Comparison of ENCODE assay signal across 1 cellular context in genomic region chr17:80431246-80432195, GRCh38.
TF ChIP-seq lines count a peak whose summit lies in the region.

No MANE protein-coding gene starts in this region.

TF ChIP-seq in HepG2, 621 proteins besides CTCF, POLR2A, EP300 and RAD21:
- no peak for TF ChIP-seq ZNF512B (CRISPR knock-in tag; IDR thresholded peaks at IDR 0.05; ENCODE audit: borderline replicate concordance)
- no peak for TF ChIP-seq CEBPZ (IDR thresholded peaks at IDR 0.05; ENCODE audit: low read length)
- TF ChIP-seq ADNP (CRISPR knock-in tag; IDR thresholded peaks at IDR 0.05), result no peak
- TF ChIP-seq TEF (CRISPR knock-in tag; IDR thresholded peaks at IDR 0.05), result no peak
- TF ChIP-seq ZNF225 (CRISPR knock-in tag; IDR thresholded peaks at IDR 0.05), result no peak
- TF ChIP-seq ZBTB34 (CRISPR knock-in tag; IDR thresholded peaks at IDR 0.05), result no peak
- no peak for TF ChIP-seq KLF13 (CRISPR knock-in tag; IDR thresholded peaks at IDR 0.05)
- no peak for TF ChIP-seq SALL2 (CRISPR knock-in tag; IDR thresholded peaks at IDR 0.05)
- no peak for TF ChIP-seq GABPA (IDR thresholded peaks at IDR 0.05; ENCODE audit: low read depth, low read length)
- no peak for TF ChIP-seq GABPA (CRISPR knock-in tag; IDR thresholded peaks at IDR 0.05; ENCODE audit: low read depth)
- no peak for TF ChIP-seq TAF1 (CRISPR knock-in tag; IDR thresholded peaks at IDR 0.05)
